Comparison of ENCODE assay signal across 1 cellular context in the genomic region with DNA sequence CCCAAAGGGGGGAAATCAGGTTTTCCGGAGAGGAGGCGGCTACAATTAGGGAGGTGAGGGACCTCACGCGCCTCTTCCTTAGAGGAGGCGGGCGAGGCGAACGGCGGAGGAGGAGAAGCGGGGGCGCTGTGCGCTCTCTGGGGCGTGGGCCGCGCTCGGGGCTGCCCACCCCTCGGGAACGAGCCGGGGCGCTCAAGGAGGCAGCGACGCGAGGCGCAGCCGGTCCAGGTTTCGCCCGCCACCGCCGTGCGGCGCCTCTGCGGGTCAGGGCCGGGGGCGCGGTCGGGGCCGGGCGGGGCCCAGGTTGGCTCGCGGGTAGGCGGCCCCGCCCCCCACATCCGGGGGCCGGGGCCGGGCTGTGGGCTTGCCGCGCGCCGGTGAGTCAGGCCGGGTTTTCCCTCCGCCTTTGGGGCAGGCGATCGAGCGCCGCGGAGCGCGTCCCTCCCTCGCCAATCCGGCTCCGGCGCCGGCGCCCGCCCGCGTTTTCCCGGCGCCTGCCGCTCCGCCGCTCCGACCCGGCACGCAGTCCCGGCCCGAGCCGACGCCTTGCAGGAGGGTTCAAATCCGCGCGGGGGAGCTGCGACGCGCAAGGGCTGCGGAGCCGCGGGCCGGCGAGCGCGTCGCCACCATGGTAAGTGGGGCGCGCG.
TF ChIP-seq lines count a peak whose summit lies in the region.

A gene with protein sequence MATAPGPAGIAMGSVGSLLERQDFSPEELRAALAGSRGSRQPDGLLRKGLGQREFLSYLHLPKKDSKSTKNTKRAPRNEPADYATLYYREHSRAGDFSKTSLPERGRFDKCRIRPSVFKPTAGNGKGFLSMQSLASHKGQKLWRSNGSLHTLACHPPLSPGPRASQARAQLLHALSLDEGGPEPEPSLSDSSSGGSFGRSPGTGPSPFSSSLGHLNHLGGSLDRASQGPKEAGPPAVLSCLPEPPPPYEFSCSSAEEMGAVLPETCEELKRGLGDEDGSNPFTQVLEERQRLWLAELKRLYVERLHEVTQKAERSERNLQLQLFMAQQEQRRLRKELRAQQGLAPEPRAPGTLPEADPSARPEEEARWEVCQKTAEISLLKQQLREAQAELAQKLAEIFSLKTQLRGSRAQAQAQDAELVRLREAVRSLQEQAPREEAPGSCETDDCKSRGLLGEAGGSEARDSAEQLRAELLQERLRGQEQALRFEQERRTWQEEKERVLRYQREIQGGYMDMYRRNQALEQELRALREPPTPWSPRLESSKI (plus strand): TSS at position 392 of the 647 bp plus-strand sequence. CDS start 6,052 bp downstream, outside the sequence.

TF ChIP-seq in K562, 482 proteins besides CTCF, POLR2A, EP300 and RAD21 (continued from another document and continues in another):
- TF ChIP-seq, protein P1, sequence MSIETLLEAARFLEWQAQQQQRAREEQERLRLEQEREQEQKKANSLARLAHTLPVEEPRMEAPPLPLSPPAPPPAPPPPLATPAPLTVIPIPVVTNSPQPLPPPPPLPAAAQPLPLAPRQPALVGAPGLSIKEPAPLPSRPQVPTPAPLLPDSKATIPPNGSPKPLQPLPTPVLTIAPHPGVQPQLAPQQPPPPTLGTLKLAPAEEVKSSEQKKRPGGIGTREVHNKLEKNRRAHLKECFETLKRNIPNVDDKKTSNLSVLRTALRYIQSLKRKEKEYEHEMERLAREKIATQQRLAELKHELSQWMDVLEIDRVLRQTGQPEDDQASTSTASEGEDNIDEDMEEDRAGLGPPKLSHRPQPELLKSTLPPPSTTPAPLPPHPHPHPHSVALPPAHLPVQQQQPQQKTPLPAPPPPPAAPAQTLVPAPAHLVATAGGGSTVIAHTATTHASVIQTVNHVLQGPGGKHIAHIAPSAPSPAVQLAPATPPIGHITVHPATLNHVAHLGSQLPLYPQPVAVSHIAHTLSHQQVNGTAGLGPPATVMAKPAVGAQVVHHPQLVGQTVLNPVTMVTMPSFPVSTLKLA (conservative IDR thresholded peaks at IDR 0.05) = no peak; a peak in 1 of 4 replicates
- no peak for TF ChIP-seq ZNF75A (CRISPR knock-in tag; IDR thresholded peaks at IDR 0.05)
- TF ChIP-seq RFX5 (IDR thresholded peaks at IDR 0.05; ENCODE audit: low read depth, low read length) = no peak
- TF ChIP-seq KDM4B (IDR thresholded peaks at IDR 0.05; ENCODE audit: borderline replicate concordance in 2 of 2, low read depth in 1 of 2) = no peak
- no peak for TF ChIP-seq ZNF143 (CRISPR knock-in tag; IDR thresholded peaks at IDR 0.05)
- TF ChIP-seq MBD2 (IDR thresholded peaks at IDR 0.05; ENCODE audit: borderline replicate concordance, low read depth) = no peak
- no peak for TF ChIP-seq CC2D1A (IDR thresholded peaks at IDR 0.05)
- TF ChIP-seq SRSF7 (optimal IDR thresholded peaks at IDR 0.05; ENCODE audit: low read depth, low read length) = no peak
- TF ChIP-seq NFE2 (IDR thresholded peaks at IDR 0.05; ENCODE audit: low read depth) = no peak
- no peak for TF ChIP-seq HMG20A (CRISPR knock-in tag; conservative IDR thresholded peaks at IDR 0.05)
- TF ChIP-seq BCOR (IDR thresholded peaks at IDR 0.05) = no peak
- peak; percentile 74 for TF ChIP-seq RBFOX2 (IDR thresholded peaks at IDR 0.05; ENCODE audit: low read depth, low read length)
- TF ChIP-seq, protein P2, sequence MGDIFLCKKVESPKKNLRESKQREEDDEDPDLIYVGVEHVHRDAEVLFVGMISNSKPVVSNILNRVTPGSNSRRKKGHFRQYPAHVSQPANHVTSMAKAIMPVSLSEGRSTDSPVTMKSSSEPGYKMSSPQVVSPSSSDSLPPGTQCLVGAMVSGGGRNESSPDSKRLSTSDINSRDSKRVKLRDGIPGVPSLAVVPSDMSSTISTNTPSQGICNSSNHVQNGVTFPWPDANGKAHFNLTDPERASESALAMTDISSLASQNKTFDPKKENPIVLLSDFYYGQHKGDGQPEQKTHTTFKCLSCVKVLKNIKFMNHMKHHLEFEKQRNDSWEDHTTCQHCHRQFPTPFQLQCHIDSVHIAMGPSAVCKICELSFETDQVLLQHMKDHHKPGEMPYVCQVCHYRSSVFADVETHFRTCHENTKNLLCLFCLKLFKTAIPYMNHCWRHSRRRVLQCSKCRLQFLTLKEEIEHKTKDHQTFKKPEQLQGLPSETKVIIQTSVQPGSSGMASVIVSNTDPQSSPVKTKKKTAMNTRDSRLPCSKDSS (IDR thresholded peaks at IDR 0.05; ENCODE audit: low read depth, partially characterized antibody) = no peak
- TF ChIP-seq TAF1 (IDR thresholded peaks at IDR 0.05; ENCODE audit: control insufficient read depth, extremely low read depth, insufficient read depth, low read length, severe bottlenecking) = peak; percentile 60
- TF ChIP-seq FOXJ3 (CRISPR knock-in tag; IDR thresholded peaks at IDR 0.05) = no peak
- TF ChIP-seq TOE1 (IDR thresholded peaks at IDR 0.05; ENCODE audit: borderline replicate concordance) = no peak
- no peak for TF ChIP-seq TOE1 (CRISPR knock-in tag; IDR thresholded peaks at IDR 0.05; ENCODE audit: borderline replicate concordance, low read depth)
- TF ChIP-seq, protein P3, sequence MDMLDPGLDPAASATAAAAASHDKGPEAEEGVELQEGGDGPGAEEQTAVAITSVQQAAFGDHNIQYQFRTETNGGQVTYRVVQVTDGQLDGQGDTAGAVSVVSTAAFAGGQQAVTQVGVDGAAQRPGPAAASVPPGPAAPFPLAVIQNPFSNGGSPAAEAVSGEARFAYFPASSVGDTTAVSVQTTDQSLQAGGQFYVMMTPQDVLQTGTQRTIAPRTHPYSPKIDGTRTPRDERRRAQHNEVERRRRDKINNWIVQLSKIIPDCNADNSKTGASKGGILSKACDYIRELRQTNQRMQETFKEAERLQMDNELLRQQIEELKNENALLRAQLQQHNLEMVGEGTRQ (CRISPR knock-in tag; IDR thresholded peaks at IDR 0.05) = no peak
- TF ChIP-seq, protein P4, sequence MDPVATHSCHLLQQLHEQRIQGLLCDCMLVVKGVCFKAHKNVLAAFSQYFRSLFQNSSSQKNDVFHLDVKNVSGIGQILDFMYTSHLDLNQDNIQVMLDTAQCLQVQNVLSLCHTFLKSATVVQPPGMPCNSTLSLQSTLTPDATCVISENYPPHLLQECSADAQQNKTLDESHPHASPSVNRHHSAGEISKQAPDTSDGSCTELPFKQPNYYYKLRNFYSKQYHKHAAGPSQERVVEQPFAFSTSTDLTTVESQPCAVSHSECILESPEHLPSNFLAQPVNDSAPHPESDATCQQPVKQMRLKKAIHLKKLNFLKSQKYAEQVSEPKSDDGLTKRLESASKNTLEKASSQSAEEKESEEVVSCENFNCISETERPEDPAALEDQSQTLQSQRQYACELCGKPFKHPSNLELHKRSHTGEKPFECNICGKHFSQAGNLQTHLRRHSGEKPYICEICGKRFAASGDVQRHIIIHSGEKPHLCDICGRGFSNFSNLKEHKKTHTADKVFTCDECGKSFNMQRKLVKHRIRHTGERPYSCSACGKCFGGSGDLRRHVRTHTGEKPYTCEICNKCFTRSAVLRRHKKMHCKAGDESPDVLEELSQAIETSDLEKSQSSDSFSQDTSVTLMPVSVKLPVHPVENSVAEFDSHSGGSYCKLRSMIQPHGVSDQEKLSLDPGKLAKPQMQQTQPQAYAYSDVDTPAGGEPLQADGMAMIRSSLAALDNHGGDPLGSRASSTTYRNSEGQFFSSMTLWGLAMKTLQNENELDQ (CRISPR knock-in tag; IDR thresholded peaks at IDR 0.05; ENCODE audit: borderline replicate concordance) = no peak
- TF ChIP-seq GATAD2B (IDR thresholded peaks at IDR 0.05; ENCODE audit: borderline replicate concordance) = peak; percentile 94
- TF ChIP-seq, protein P5, sequence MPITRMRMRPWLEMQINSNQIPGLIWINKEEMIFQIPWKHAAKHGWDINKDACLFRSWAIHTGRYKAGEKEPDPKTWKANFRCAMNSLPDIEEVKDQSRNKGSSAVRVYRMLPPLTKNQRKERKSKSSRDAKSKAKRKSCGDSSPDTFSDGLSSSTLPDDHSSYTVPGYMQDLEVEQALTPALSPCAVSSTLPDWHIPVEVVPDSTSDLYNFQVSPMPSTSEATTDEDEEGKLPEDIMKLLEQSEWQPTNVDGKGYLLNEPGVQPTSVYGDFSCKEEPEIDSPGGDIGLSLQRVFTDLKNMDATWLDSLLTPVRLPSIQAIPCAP (CRISPR knock-in tag; IDR thresholded peaks at IDR 0.05; ENCODE audit: borderline replicate concordance) = no peak
- TF ChIP-seq ZNF764 (CRISPR knock-in tag; IDR thresholded peaks at IDR 0.05; ENCODE audit: low read depth) = no peak
- TF ChIP-seq ZNF696 (CRISPR knock-in tag; conservative IDR thresholded peaks at IDR 0.05) = no peak
- TF ChIP-seq, protein P6, sequence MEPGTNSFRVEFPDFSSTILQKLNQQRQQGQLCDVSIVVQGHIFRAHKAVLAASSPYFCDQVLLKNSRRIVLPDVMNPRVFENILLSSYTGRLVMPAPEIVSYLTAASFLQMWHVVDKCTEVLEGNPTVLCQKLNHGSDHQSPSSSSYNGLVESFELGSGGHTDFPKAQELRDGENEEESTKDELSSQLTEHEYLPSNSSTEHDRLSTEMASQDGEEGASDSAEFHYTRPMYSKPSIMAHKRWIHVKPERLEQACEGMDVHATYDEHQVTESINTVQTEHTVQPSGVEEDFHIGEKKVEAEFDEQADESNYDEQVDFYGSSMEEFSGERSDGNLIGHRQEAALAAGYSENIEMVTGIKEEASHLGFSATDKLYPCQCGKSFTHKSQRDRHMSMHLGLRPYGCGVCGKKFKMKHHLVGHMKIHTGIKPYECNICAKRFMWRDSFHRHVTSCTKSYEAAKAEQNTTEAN (CRISPR knock-in tag; IDR thresholded peaks at IDR 0.05) = no peak
- TF ChIP-seq ZBTB17 (CRISPR knock-in tag; IDR thresholded peaks at IDR 0.05) = no peak
- TF ChIP-seq, protein P7, sequence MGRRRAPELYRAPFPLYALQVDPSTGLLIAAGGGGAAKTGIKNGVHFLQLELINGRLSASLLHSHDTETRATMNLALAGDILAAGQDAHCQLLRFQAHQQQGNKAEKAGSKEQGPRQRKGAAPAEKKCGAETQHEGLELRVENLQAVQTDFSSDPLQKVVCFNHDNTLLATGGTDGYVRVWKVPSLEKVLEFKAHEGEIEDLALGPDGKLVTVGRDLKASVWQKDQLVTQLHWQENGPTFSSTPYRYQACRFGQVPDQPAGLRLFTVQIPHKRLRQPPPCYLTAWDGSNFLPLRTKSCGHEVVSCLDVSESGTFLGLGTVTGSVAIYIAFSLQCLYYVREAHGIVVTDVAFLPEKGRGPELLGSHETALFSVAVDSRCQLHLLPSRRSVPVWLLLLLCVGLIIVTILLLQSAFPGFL (CRISPR knock-in tag; IDR thresholded peaks at IDR 0.05) = no peak
- TF ChIP-seq EGR1 (conservative IDR thresholded peaks at IDR 0.05) = peak; percentile 84
- no peak for TF ChIP-seq ZKSCAN3 (CRISPR knock-in tag; IDR thresholded peaks at IDR 0.05)
- no peak for TF ChIP-seq TCF7L2 (IDR thresholded peaks at IDR 0.05; ENCODE audit: low read depth, low read length)
- TF ChIP-seq JUND (IDR thresholded peaks at IDR 0.05; ENCODE audit: borderline replicate concordance, low read depth, low read length) = peak; percentile 76
- TF ChIP-seq JUND (tag; IDR thresholded peaks at IDR 0.05; ENCODE audit: borderline replicate concordance, low read depth, low read length) = peak; percentile 62; the same call in 1 of the 3 replicates
- 0 out of 2 replicates have a peak, but pooled peaks have one; percentile 32 for TF ChIP-seq SP1 (CRISPR knock-in tag; IDR thresholded peaks at IDR 0.05)
- no peak for TF ChIP-seq CEBPB (tag; IDR thresholded peaks at IDR 0.05)
- TF ChIP-seq RBM25 (IDR thresholded peaks at IDR 0.05; ENCODE audit: low read depth, low read length, severe bottlenecking) = no peak
- TF ChIP-seq CHD2 (IDR thresholded peaks at IDR 0.05; ENCODE audit: low read depth, low read length) = no peak
- no peak for TF ChIP-seq TCF7 (IDR thresholded peaks at IDR 0.05; ENCODE audit: borderline replicate concordance)
- TF ChIP-seq ZNF347 (CRISPR knock-in tag; IDR thresholded peaks at IDR 0.05; ENCODE audit: low read depth) = no peak
- TF ChIP-seq ZNF311 (CRISPR knock-in tag; IDR thresholded peaks at IDR 0.05) = no peak
- TF ChIP-seq, protein P8, sequence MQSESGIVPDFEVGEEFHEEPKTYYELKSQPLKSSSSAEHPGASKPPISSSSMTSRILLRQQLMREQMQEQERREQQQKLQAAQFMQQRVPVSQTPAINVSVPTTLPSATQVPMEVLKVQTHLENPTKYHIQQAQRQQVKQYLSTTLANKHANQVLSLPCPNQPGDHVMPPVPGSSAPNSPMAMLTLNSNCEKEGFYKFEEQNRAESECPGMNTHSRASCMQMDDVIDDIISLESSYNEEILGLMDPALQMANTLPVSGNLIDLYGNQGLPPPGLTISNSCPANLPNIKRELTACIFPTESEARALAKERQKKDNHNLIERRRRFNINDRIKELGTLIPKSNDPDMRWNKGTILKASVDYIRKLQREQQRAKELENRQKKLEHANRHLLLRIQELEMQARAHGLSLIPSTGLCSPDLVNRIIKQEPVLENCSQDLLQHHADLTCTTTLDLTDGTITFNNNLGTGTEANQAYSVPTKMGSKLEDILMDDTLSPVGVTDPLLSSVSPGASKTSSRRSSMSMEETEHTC (IDR thresholded peaks at IDR 0.05) = no peak
- TF ChIP-seq BACH1 (tag; IDR thresholded peaks at IDR 0.05) = no peak
- TF ChIP-seq, protein P9, sequence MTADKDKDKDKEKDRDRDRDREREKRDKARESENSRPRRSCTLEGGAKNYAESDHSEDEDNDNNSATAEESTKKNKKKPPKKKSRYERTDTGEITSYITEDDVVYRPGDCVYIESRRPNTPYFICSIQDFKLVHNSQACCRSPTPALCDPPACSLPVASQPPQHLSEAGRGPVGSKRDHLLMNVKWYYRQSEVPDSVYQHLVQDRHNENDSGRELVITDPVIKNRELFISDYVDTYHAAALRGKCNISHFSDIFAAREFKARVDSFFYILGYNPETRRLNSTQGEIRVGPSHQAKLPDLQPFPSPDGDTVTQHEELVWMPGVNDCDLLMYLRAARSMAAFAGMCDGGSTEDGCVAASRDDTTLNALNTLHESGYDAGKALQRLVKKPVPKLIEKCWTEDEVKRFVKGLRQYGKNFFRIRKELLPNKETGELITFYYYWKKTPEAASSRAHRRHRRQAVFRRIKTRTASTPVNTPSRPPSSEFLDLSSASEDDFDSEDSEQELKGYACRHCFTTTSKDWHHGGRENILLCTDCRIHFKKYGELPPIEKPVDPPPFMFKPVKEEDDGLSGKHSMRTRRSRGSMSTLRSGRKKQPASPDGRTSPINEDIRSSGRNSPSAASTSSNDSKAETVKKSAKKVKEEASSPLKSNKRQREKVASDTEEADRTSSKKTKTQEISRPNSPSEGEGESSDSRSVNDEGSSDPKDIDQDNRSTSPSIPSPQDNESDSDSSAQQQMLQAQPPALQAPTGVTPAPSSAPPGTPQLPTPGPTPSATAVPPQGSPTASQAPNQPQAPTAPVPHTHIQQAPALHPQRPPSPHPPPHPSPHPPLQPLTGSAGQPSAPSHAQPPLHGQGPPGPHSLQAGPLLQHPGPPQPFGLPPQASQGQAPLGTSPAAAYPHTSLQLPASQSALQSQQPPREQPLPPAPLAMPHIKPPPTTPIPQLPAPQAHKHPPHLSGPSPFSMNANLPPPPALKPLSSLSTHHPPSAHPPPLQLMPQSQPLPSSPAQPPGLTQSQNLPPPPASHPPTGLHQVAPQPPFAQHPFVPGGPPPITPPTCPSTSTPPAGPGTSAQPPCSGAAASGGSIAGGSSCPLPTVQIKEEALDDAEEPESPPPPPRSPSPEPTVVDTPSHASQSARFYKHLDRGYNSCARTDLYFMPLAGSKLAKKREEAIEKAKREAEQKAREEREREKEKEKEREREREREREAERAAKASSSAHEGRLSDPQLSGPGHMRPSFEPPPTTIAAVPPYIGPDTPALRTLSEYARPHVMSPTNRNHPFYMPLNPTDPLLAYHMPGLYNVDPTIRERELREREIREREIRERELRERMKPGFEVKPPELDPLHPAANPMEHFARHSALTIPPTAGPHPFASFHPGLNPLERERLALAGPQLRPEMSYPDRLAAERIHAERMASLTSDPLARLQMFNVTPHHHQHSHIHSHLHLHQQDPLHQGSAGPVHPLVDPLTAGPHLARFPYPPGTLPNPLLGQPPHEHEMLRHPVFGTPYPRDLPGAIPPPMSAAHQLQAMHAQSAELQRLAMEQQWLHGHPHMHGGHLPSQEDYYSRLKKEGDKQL (CRISPR knock-in tag; IDR thresholded peaks at IDR 0.05; ENCODE audit: borderline replicate concordance) = no peak
- peak; percentile 4; the same call in 1 of the 2 replicates for TF ChIP-seq SMARCA5 (IDR thresholded peaks at IDR 0.05)
